In genomic region chr20:33862709-33863403, GRCh38 we compare ENCODE assay signal across 8 cellular contexts. TPM values are rescaled to one million over a fixed set of nuclear protein-coding genes. Genes with fewer than 3 reads are reported as not detected.
DNase-seq lines count a peak whose midpoint lies in the region; ATAC-seq and TF ChIP-seq lines count a peak whose summit lies in the region.

No MANE protein-coding gene starts in this region.

- peak; percentile 29 to 52 for ATAC-seq in activated T-cell treated with anti-CD3 and anti-CD28 coated beads, Interleukin-2, amount 50 U/mL, for 4 hours
- no peak for ATAC-seq in HG02870 (IDR thresholded peaks at IDR 0.05; ENCODE audit: unreplicated experiment)

- DNase-seq in A673 (ENCODE audit: low spot score) (peak; percentile 78), GM13976 (ENCODE audit: low spot score) (peak; percentile 89), NCI-H526 treated with DMSO at 0.1 percent for 48 hours (lab: John Stamatoyannopoulos, UW) (peak; percentile 23), fibroblast of the conjunctiva (ENCODE audit: low read depth) (peak; percentile 43), nucleus accumbens (lab: John Stamatoyannopoulos, UW) (peak in 30 of 56 donors; percentile 1 to 57 (median 15)), foreskin melanocyte (no peak)
- DNase-seq in activated T-cell treated with anti-CD3 and anti-CD28 coated beads, Interleukin-2, amount 50 U/mL, for 4 hours, result peak; percentile 31

- no peak overlapping the region for H3K4me3 Mint-ChIP-seq in activated T-cell treated with anti-CD3 and anti-CD28 coated beads, Interleukin-2, amount 50 U/mL, for 4 hours

- TF ChIP-seq CTCF in A673 (conservative IDR thresholded peaks at IDR 0.05; ENCODE audit: low read depth, low read length) (peak; percentile 95), GM13976 (IDR thresholded peaks at IDR 0.05; ENCODE audit: borderline replicate concordance, control extremely low read depth, extremely low read depth, insufficient read depth, missing control alignments) (peak; percentile 84)

- CTCF ChIA-PET in A673 (lab: Charles Lee), result interaction anchor here (0.5 to 1.1 kb wide), 7 partner anchors 9 to 267 kb away, joined by 3 to 8 read pairs (median 4); no protein-coding TSS in a partner anchor

- H3K27ac ChIP-seq in A673 (ENCODE audit: low read depth, low read length, poor library complexity, severe bottlenecking), result peak overlapping the region; percentile 52

- peaks cover 21% of the 10 kb centered on the region for H3K4me1 Mint-ChIP-seq in activated T-cell treated with anti-CD3 and anti-CD28 coated beads, Interleukin-2, amount 50 U/mL, for 4 hours (ENCODE audit: low read depth)

- intact Hi-C loops in A673 (cut with micrococcal nuclease; ENCODE audit: unreplicated experiment), result loop anchor here (1.0 kb wide), 2 partner anchors 206 to 266 kb away; no protein-coding TSS in a partner anchor

- no peaks in the 10 kb centered on the region for H3K9me3 ChIP-seq in A673 (ENCODE audit: low read depth, low read length, poor library complexity, severe bottlenecking)

- H3K4me1 ChIP-seq in A673 (ENCODE audit: insufficient read depth, low read length, poor library complexity, severe bottlenecking), result peaks cover 6% of the 10 kb centered on the region

- BruUV-seq in A673 (replicated peaks; lab: Mats Ljungman, UMichigan), result no TSS peak

- no peaks in the 10 kb centered on the region for H3K9me3 Mint-ChIP-seq in activated T-cell treated with anti-CD3 and anti-CD28 coated beads, Interleukin-2, amount 50 U/mL, for 4 hours

- H3K36me3 ChIP-seq in A673 (ENCODE audit: insufficient read depth, low read length, poor library complexity, severe bottlenecking), result no peaks in the 10 kb centered on the region

- in situ Hi-C loops in GM13976 (cut with MboI; ENCODE audit: low sequenced_read_pairs, unreplicated experiment), result no loop called here

- H3K36me3 Mint-ChIP-seq in activated T-cell treated with anti-CD3 and anti-CD28 coated beads, Interleukin-2, amount 50 U/mL, for 4 hours (ENCODE audit: insufficient read depth), result peaks cover 3% of the 10 kb centered on the region

- POLR2A ChIA-PET in A673 (lab: Charles Lee; ENCODE audit: low non-redundant PET), result interaction anchor here (0.6 kb wide), 1 partner anchor 358 kb away, joined by 8 read pairs; no protein-coding TSS in a partner anchor

- H3K27me3 Mint-ChIP-seq in activated T-cell treated with anti-CD3 and anti-CD28 coated beads, Interleukin-2, amount 50 U/mL, for 4 hours (ENCODE audit: low read depth), result no peaks in the 10 kb centered on the region

- peak overlapping the region; percentile 38 for H3K4me3 ChIP-seq in A673 (ENCODE audit: low read depth, low read length, poor library complexity, severe bottlenecking)

- no peaks in the 10 kb centered on the region for H3K27me3 ChIP-seq in A673 (replicated peaks; ENCODE audit: insufficient read depth, low read depth, low read length, poor library complexity)

RNA-seq across cellular contexts. Expression of gene CHMP4B, which starts 51.7 kb away (rescaled TPM):
- total RNA-seq in A673 (2021), result 68.5 and 68.9 TPM in 2 replicates
- 10 to 100 TPM; 71.1 to 80.0 (median 71.7) TPM for total RNA-seq in activated T-cell treated with anti-CD3 and anti-CD28 coated beads, Interleukin-2, amount 50 U/mL, for 4 hours
